ENCODE assay signal across 9 cellular contexts in the genomic region with DNA sequence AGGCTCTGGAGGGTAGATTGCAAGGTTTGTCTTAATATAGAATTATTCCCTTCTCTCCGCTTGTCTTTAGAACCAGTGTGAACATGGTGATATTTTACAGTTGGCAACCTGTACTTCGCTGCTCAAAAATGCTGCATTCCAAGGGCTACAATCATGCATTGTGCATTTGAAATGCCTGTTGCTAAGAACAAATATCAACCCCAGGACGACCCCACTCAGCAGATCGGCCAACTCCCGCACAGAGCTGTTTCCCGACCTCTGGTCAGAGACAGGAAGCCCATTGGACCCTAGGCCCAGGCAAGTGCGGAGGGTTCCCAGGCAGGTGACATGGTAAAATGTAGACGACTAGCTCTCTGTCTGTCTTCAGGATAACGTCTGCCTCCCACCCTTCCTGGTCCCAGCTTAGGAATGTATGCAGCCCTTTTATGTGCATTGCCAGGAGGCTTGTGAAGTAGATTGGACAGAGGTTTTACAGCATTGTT.
A peak's percentile ranks its signal among the peaks of the same experiment; 100 is the strongest.
DNase-seq lines count a peak whose midpoint lies in the region; ATAC-seq, FAIRE-seq and TF ChIP-seq lines count a peak whose summit lies in the region.
"Had no signal": no experiment of that assay in that cellular context is flagged by ENCODE, and none has a peak within 500 bp of the region (broad histone marks: within the 10 kb centered on the region; RNA-seq: fewer than 3 reads in every experiment).

No MANE protein-coding gene starts in this region.

- SMC1A ChIA-PET in GM12878 (lab: Charles Lee; ENCODE audit: uncharacterized antibody, unreplicated experiment) = interaction anchor here (0.9 kb wide), 1 partner anchor 130 kb away, joined by 3 read pairs; no protein-coding TSS in a partner anchor

- intact Hi-C loops in GM12878 (cut with micrococcal nuclease; ENCODE audit: unreplicated experiment) = no loop called here
- intact Hi-C loops in CD4-positive, alpha-beta T cell (cut with DNase I, micrococcal nuclease) = no loop called here

- ATAC-seq in GM12878 (no peak), HG03432 (IDR thresholded peaks at IDR 0.05; ENCODE audit: unreplicated experiment) (no peak)
- ATAC-seq in stimulated activated memory B cell treated with anti-CD40 and anti-IgM and Interleukin-4, amounts not matched to agents 10 μg/mL and 1 μg/mL and 100 μg/mL, for 72 hours = no peak
- ATAC-seq in CD4-positive, alpha-beta T cell (ENCODE audit: poor library complexity) = no peak

- no peaks in the 10 kb centered on the region for H3K79me2 ChIP-seq in GM12878 (ENCODE audit: control insufficient read depth, insufficient read depth, low read length)

- POLR2A ChIA-PET in GM12878 (lab: Charles Lee) = no interaction called here
- POLR2A ChIA-PET in CD4-positive, alpha-beta T cell (lab: Charles Lee) = no interaction called here

- TF ChIP-seq CTCF in GM12878 (IDR thresholded peaks at IDR 0.05 in 2 of 3, conservative IDR thresholded peaks at IDR 0.05 in 1 of 3; ENCODE audit: control insufficient read depth in 2 of 3, extremely low read depth in 1 of 3, insufficient read depth in 1 of 3, low read depth in 3 of 3, low read length in 3 of 3) = no peak
- TF ChIP-seq CTCF in CD4-positive, alpha-beta T cell (IDR thresholded peaks at IDR 0.05) = no peak

- H3K4me3 Mint-ChIP-seq in stimulated activated memory B cell treated with anti-CD40 and anti-IgM and Interleukin-4, amounts not matched to agents 10 μg/mL and 1 μg/mL and 100 μg/mL, for 72 hours = peak overlapping the region; percentile 3
- no peak overlapping the region for H3K4me3 Mint-ChIP-seq in CD4-positive, alpha-beta T cell

- no peak overlapping the region for H3K27ac ChIP-seq in GM12878 (ENCODE audit: control insufficient read depth, insufficient read depth)
- no peak overlapping the region for H3K27ac ChIP-seq in CD4-positive, alpha-beta T cell (ENCODE audit: low read depth, low read length)

- H3K9me3 Mint-ChIP-seq in stimulated activated memory B cell treated with anti-CD40 and anti-IgM and Interleukin-4, amounts not matched to agents 10 μg/mL and 1 μg/mL and 100 μg/mL, for 72 hours = no peaks in the 10 kb centered on the region
- H3K9me3 Mint-ChIP-seq in CD4-positive, alpha-beta T cell = no peaks in the 10 kb centered on the region

- WGBS in GM12878 (ENCODE audit: insufficient coverage, insufficient replicate concordance, low lambda C conversion rate, missing lambda C conversion rate) = 82% methylated on average over 9 of the region's 9 CpGs

- RAD21 ChIA-PET in GM12878 (lab: Charles Lee; ENCODE audit: unreplicated experiment) = no interaction called here

- no peak overlapping the region for H2AFZ ChIP-seq in GM12878 (ENCODE audit: control insufficient read depth, low read depth, low read length)

- peaks cover 47% of the 10 kb centered on the region for H3K4me1 Mint-ChIP-seq in stimulated activated memory B cell treated with anti-CD40 and anti-IgM and Interleukin-4, amounts not matched to agents 10 μg/mL and 1 μg/mL and 100 μg/mL, for 72 hours
- peaks cover 25% of the 10 kb centered on the region for H3K4me1 Mint-ChIP-seq in CD4-positive, alpha-beta T cell (ENCODE audit: low read depth)

- DNase-seq in HT1080 (ENCODE audit: low read depth) (peak; percentile 61), GM12878 (ENCODE audit: low read depth, low spot score) (no peak), left kidney (ENCODE audit: low read depth, low spot score) (peak; percentile 54), LoVo (ENCODE audit: low spot score) (no peak), T-helper 2 cell (no peak)
- DNase-seq in CD4-positive, alpha-beta T cell = no peak
- DNase-seq: NCI-H524 had no signal

- H3K9me3 ChIP-seq in GM12878 (replicated peaks; ENCODE audit: control insufficient read depth, insufficient read depth, low read length) = no peaks in the 10 kb centered on the region; the same call in 1 of the 3 replicates
- no peaks in the 10 kb centered on the region for H3K9me3 ChIP-seq in CD4-positive, alpha-beta T cell (ENCODE audit: control insufficient read depth, low read length)

- H3K4me2 ChIP-seq in GM12878 (ENCODE audit: control insufficient read depth, insufficient read depth) = peak overlapping the region; percentile 28; the same call in 1 of the 2 replicates

- no peak for TF ChIP-seq POLR2A in GM12878 (IDR thresholded peaks at IDR 0.05; ENCODE audit: low read depth, low read length)

- CTCF ChIA-PET in GM12878 (lab: Yijun Ruan, JAX) = no interaction called here
- CTCF ChIA-PET in CD4-positive, alpha-beta T cell (lab: Charles Lee) = no interaction called here

- TF ChIP-seq RAD21 in GM12878 (IDR thresholded peaks at IDR 0.05; ENCODE audit: insufficient read depth, low read depth, low read length) = no peak

- H3K4me1 ChIP-seq in GM12878 (ENCODE audit: control insufficient read depth, insufficient read depth, low read length) = peaks cover 12% of the 10 kb centered on the region

- in situ Hi-C loops in GM12878 (cut with MboI) = no loop called here

- H3K36me3 ChIP-seq in GM12878 (ENCODE audit: control insufficient read depth in 2 of 2, insufficient read depth in 2 of 2, low read length in 1 of 2) = no peaks in the 10 kb centered on the region

- no peak for TF ChIP-seq EP300 in GM12878 (IDR thresholded peaks at IDR 0.05; ENCODE audit: borderline replicate concordance in 1 of 2, control insufficient read depth in 1 of 2, low read depth in 2 of 2, low read length in 2 of 2)

- no peaks in the 10 kb centered on the region; a peak in 1 of 4 replicates for H3K27me3 ChIP-seq in GM12878 (replicated peaks in 1 of 2; ENCODE audit: control insufficient read depth in 2 of 2, insufficient read depth in 2 of 2, low read length in 1 of 2)
- no peaks in the 10 kb centered on the region for H3K27me3 ChIP-seq in CD4-positive, alpha-beta T cell (ENCODE audit: control insufficient read depth, insufficient read depth, low read length)

- no peak overlapping the region for H3K4me3 ChIP-seq in GM12878

- no peaks in the 10 kb centered on the region for H4K20me1 ChIP-seq in GM12878 (ENCODE audit: control insufficient read depth, insufficient read depth)

- H3K27ac Mint-ChIP-seq in stimulated activated memory B cell treated with anti-CD40 and anti-IgM and Interleukin-4, amounts not matched to agents 10 μg/mL and 1 μg/mL and 100 μg/mL, for 72 hours = peak overlapping the region; percentile 68
- H3K27ac Mint-ChIP-seq in CD4-positive, alpha-beta T cell = no peak overlapping the region

- H3K9ac ChIP-seq in GM12878 (ENCODE audit: control insufficient read depth, insufficient read depth, low read length) = no peak overlapping the region

- FAIRE-seq in GM12878 (lab: Jason Lieb, UNC) = no peak

- H3K36me3 Mint-ChIP-seq in stimulated activated memory B cell treated with anti-CD40 and anti-IgM and Interleukin-4, amounts not matched to agents 10 μg/mL and 1 μg/mL and 100 μg/mL, for 72 hours = no peaks in the 10 kb centered on the region
- no peaks in the 10 kb centered on the region for H3K36me3 Mint-ChIP-seq in CD4-positive, alpha-beta T cell (ENCODE audit: low read depth)

- BruUV-seq in GM12878 (replicated peaks; lab: Mats Ljungman, UMichigan) = no TSS peak

- no peaks in the 10 kb centered on the region for H3K27me3 Mint-ChIP-seq in stimulated activated memory B cell treated with anti-CD40 and anti-IgM and Interleukin-4, amounts not matched to agents 10 μg/mL and 1 μg/mL and 100 μg/mL, for 72 hours
- no peaks in the 10 kb centered on the region for H3K27me3 Mint-ChIP-seq in CD4-positive, alpha-beta T cell

TF ChIP-seq in GM12878, 131 proteins besides CTCF, POLR2A, EP300 and RAD21:
- TF ChIP-seq TCF3 (IDR thresholded peaks at IDR 0.05; ENCODE audit: borderline replicate concordance, insufficient read depth, low read depth, low read length) (no peak), TCF7 (IDR thresholded peaks at IDR 0.05; ENCODE audit: borderline replicate concordance) (no peak), CBFB (IDR thresholded peaks at IDR 0.05; ENCODE audit: low read depth) (no peak), HDGF (IDR thresholded peaks at IDR 0.05) (no peak)
- TF ChIP-seq, protein P1, sequence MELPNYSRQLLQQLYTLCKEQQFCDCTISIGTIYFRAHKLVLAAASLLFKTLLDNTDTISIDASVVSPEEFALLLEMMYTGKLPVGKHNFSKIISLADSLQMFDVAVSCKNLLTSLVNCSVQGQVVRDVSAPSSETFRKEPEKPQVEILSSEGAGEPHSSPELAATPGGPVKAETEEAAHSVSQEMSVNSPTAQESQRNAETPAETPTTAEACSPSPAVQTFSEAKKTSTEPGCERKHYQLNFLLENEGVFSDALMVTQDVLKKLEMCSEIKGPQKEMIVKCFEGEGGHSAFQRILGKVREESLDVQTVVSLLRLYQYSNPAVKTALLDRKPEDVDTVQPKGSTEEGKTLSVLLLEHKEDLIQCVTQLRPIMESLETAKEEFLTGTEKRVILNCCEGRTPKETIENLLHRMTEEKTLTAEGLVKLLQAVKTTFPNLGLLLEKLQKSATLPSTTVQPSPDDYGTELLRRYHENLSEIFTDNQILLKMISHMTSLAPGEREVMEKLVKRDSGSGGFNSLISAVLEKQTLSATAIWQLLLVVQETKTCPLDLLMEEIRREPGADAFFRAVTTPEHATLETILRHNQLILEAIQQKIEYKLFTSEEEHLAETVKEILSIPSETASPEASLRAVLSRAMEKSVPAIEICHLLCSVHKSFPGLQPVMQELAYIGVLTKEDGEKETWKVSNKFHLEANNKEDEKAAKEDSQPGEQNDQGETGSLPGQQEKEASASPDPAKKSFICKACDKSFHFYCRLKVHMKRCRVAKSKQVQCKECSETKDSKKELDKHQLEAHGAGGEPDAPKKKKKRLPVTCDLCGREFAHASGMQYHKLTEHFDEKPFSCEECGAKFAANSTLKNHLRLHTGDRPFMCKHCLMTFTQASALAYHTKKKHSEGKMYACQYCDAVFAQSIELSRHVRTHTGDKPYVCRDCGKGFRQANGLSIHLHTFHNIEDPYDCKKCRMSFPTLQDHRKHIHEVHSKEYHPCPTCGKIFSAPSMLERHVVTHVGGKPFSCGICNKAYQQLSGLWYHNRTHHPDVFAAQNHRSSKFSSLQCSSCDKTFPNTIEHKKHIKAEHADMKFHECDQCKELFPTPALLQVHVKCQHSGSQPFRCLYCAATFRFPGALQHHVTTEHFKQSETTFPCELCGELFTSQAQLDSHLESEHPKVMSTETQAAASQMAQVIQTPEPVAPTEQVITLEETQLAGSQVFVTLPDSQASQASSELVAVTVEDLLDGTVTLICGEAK (IDR thresholded peaks at IDR 0.05; ENCODE audit: borderline replicate concordance) = no peak

Comparison
In these comparisons a context has a peak if more than half of its experiments do, and no peak if none do; other contexts are left out.
1. DNase-seq: peak in HT1080 (single experiment) and left kidney (single experiment); none in GM12878 (single experiment), CD4-positive, alpha-beta T cell (0 of 10), LoVo (single experiment) and T-helper 2 cell (0 of 5).